10 cellular contexts compared by ENCODE assay signal in genomic region chr2:46978696-46979095, GRCh38. TPM values are rescaled to one million over a fixed set of nuclear protein-coding genes. Genes with fewer than 3 reads are reported as not detected.
DNase-seq lines count a peak whose midpoint lies in the region; ATAC-seq and TF ChIP-seq lines count a peak whose summit lies in the region.
"Had no signal": no experiment of that assay in that cellular context is flagged by ENCODE, and none has a peak within 500 bp of the region (broad histone marks: within the 10 kb centered on the region; RNA-seq: fewer than 3 reads in every experiment).

No MANE protein-coding gene starts in this region.

- H3K27ac Mint-ChIP-seq in activated naive CD4-positive, alpha-beta T cell treated with anti-CD3 and anti-CD28 coated beads, Interleukin-2, amount 50 U/mL, for 72 hours, result peak overlapping the region; percentile 97 to 98
- peak overlapping the region; percentile 90 for H3K27ac Mint-ChIP-seq in stimulated activated memory B cell treated with anti-CD40 and anti-IgM and Interleukin-4, amounts not matched to agents 10 μg/mL and 1 μg/mL and 100 μg/mL, for 72 hours
- H3K27ac Mint-ChIP-seq in progenitor cell of endocrine pancreas, result no peak overlapping the region

- no peak overlapping the region for H3K27ac ChIP-seq in foreskin keratinocyte
- H3K27ac ChIP-seq: testis had no signal

- H3K27me3 Mint-ChIP-seq in stimulated activated memory B cell treated with anti-CD40 and anti-IgM and Interleukin-4, amounts not matched to agents 10 μg/mL and 1 μg/mL and 100 μg/mL, for 72 hours, result no peaks in the 10 kb centered on the region
- H3K27me3 Mint-ChIP-seq in progenitor cell of endocrine pancreas, result no peaks in the 10 kb centered on the region

- peak; percentile 52 to 53 for ATAC-seq in activated naive CD4-positive, alpha-beta T cell treated with anti-CD3 and anti-CD28 coated beads, Interleukin-2, amount 50 U/mL, for 72 hours
- peak; percentile 22 for ATAC-seq in stimulated activated memory B cell treated with anti-CD40 and anti-IgM and Interleukin-4, amounts not matched to agents 10 μg/mL and 1 μg/mL and 100 μg/mL, for 72 hours
- ATAC-seq in GM19324 (IDR thresholded peaks at IDR 0.05; ENCODE audit: low FRiP score, unreplicated experiment) (no peak), foreskin keratinocyte (no peak)

- TF ChIP-seq CTCF in foreskin keratinocyte (conservative IDR thresholded peaks at IDR 0.05), result no peak
- TF ChIP-seq CTCF in progenitor cell of endocrine pancreas (IDR thresholded peaks at IDR 0.05; ENCODE audit: unreplicated experiment), result no peak

- peak; percentile 36 for DNase-seq in activated CD4-positive, alpha-beta T cell treated with anti-CD3 and anti-CD28 coated beads for 48 hours
- DNase-seq in activated CD4-positive, alpha-beta T cell treated with anti-CD3 and anti-CD28 coated beads, Interleukin-2, amount 50 U/mL, for 1 hour, result no peak
- DNase-seq in KBM-7, result peak; percentile 52
- peak in 1 of 2 donors; percentile 15 for DNase-seq in activated naive CD4-positive, alpha-beta T cell treated with anti-CD3 and anti-CD28 coated beads, Interleukin-2, amount 50 U/mL, for 72 hours (ENCODE audit: low spot score in 2 of 2)
- DNase-seq in foreskin keratinocyte, result no peak
- DNase-seq in progenitor cell of endocrine pancreas (ENCODE audit: low spot score, unreplicated experiment), result no peak
- DNase-seq: T1000, testis had no signal

- peaks cover 0 to 31% of the 10 kb centered on the region in 2 donors for H3K36me3 Mint-ChIP-seq in activated naive CD4-positive, alpha-beta T cell treated with anti-CD3 and anti-CD28 coated beads, Interleukin-2, amount 50 U/mL, for 72 hours
- peaks cover 70% of the 10 kb centered on the region for H3K36me3 Mint-ChIP-seq in stimulated activated memory B cell treated with anti-CD40 and anti-IgM and Interleukin-4, amounts not matched to agents 10 μg/mL and 1 μg/mL and 100 μg/mL, for 72 hours
- H3K36me3 Mint-ChIP-seq in progenitor cell of endocrine pancreas (ENCODE audit: insufficient read depth), result peaks cover 7% of the 10 kb centered on the region

- peaks cover 79% of the 10 kb centered on the region for H3K4me1 Mint-ChIP-seq in stimulated activated memory B cell treated with anti-CD40 and anti-IgM and Interleukin-4, amounts not matched to agents 10 μg/mL and 1 μg/mL and 100 μg/mL, for 72 hours
- peaks cover 6% of the 10 kb centered on the region for H3K4me1 Mint-ChIP-seq in progenitor cell of endocrine pancreas (ENCODE audit: low read depth)

- H3K9me3 Mint-ChIP-seq in activated naive CD4-positive, alpha-beta T cell treated with anti-CD3 and anti-CD28 coated beads, Interleukin-2, amount 50 U/mL, for 72 hours, result no peaks in the 10 kb centered on the region
- no peaks in the 10 kb centered on the region for H3K9me3 Mint-ChIP-seq in stimulated activated memory B cell treated with anti-CD40 and anti-IgM and Interleukin-4, amounts not matched to agents 10 μg/mL and 1 μg/mL and 100 μg/mL, for 72 hours
- no peaks in the 10 kb centered on the region for H3K9me3 Mint-ChIP-seq in progenitor cell of endocrine pancreas (ENCODE audit: low read depth)

- in situ Hi-C loops in KBM-7 (cut with MboI; ENCODE audit: low pct_unique_long_range_greater_than_20kb, low sequenced_read_pairs), result no loop called here

- no peaks in the 10 kb centered on the region for H3K4me1 ChIP-seq in foreskin keratinocyte

- no peaks in the 10 kb centered on the region for H3K27me3 ChIP-seq in foreskin keratinocyte
- H3K27me3 ChIP-seq: testis had no signal

- peak overlapping the region; percentile 56 for H3K4me3 Mint-ChIP-seq in stimulated activated memory B cell treated with anti-CD40 and anti-IgM and Interleukin-4, amounts not matched to agents 10 μg/mL and 1 μg/mL and 100 μg/mL, for 72 hours
- H3K4me3 Mint-ChIP-seq in progenitor cell of endocrine pancreas (ENCODE audit: low read depth), result no peak overlapping the region

RNA-seq across cellular contexts. Expression of gene TTC7A, which starts 37.7 kb away (rescaled TPM):
- total RNA-seq in activated naive CD4-positive, alpha-beta T cell treated with anti-CD3 and anti-CD28 coated beads, Interleukin-2, amount 50 U/mL, for 72 hours, result 10 to 100 TPM; 32.9 to 66.6 TPM
- total RNA-seq in foreskin keratinocyte (18.2 and 19.5 TPM in 2 replicates), progenitor cell of endocrine pancreas (14.2 and 14.8 TPM in 2 replicates)
- polyA plus RNA-seq in foreskin keratinocyte, result 11.2 and 11.9 TPM in 2 replicates

Comparison
In these comparisons a context has a peak if more than half of its experiments do, and no peak if none do; other contexts are left out.
1. DNase-seq: peak in activated CD4-positive, alpha-beta T cell treated with anti-CD3 and anti-CD28 coated beads for 48 hours (single experiment) and KBM-7 (single experiment); none in activated CD4-positive, alpha-beta T cell treated with anti-CD3 and anti-CD28 coated beads, Interleukin-2, amount 50 U/mL, for 1 hour (single experiment), foreskin keratinocyte (0 of 2) and progenitor cell of endocrine pancreas (single experiment).
2. ATAC-seq: peak in activated naive CD4-positive, alpha-beta T cell treated with anti-CD3 and anti-CD28 coated beads, Interleukin-2, amount 50 U/mL, for 72 hours (2 of 2) and stimulated activated memory B cell treated with anti-CD40 and anti-IgM and Interleukin-4, amounts not matched to agents 10 μg/mL and 1 μg/mL and 100 μg/mL, for 72 hours (single experiment); none in GM19324 (single experiment) and foreskin keratinocyte (single experiment).